ENCODE assay signal across 18 cellular contexts in genomic region chr4:108010167-108010566, GRCh38. TPM values are rescaled to one million over a fixed set of nuclear protein-coding genes. Genes with fewer than 3 reads are reported as not detected.
DNase-seq lines count a peak whose midpoint lies in the region; ATAC-seq and TF ChIP-seq lines count a peak whose summit lies in the region.
"Had no signal": no experiment of that assay in that cellular context is flagged by ENCODE, and none has a peak within 500 bp of the region (broad histone marks: within the 10 kb centered on the region; RNA-seq: fewer than 3 reads in every experiment).

No MANE protein-coding gene starts in this region.

- H3K4me3 ChIP-seq in RWPE2 (ENCODE audit: severe bottlenecking), result no peak overlapping the region
- H3K4me3 ChIP-seq in colonic mucosa, result no peak overlapping the region
- H3K4me3 ChIP-seq in effector memory CD4-positive, alpha-beta T cell (ENCODE audit: insufficient read depth, low read depth, low read length, poor library complexity, severe bottlenecking), result no peak overlapping the region
- H3K4me3 ChIP-seq: adrenal gland, coronary artery had no signal

- peaks cover 4% of the 10 kb centered on the region for H3K36me3 Mint-ChIP-seq in osteocyte (ENCODE audit: unreplicated experiment)

- no peak overlapping the region for H3K9ac ChIP-seq in colonic mucosa (ENCODE audit: low read depth in 2 of 2, low read length in 2 of 2)

- peaks cover 18% of the 10 kb centered on the region for H3K4me1 ChIP-seq in RWPE2 (ENCODE audit: insufficient read depth, poor library complexity, severe bottlenecking)
- no peaks in the 10 kb centered on the region for H3K4me1 ChIP-seq in colonic mucosa
- H3K4me1 ChIP-seq in effector memory CD4-positive, alpha-beta T cell (ENCODE audit: control insufficient read depth, insufficient read depth, low read length, poor library complexity, severe bottlenecking), result no peaks in the 10 kb centered on the region

- H3K36me3 ChIP-seq in RWPE2 (ENCODE audit: low read depth) (peaks cover 29% of the 10 kb centered on the region), colonic mucosa (no peaks in the 10 kb centered on the region)
- H3K36me3 ChIP-seq in effector memory CD4-positive, alpha-beta T cell (ENCODE audit: control insufficient read depth, insufficient read depth, low read length), result no peaks in the 10 kb centered on the region

- H3K27me3 ChIP-seq in RWPE2 (ENCODE audit: insufficient read depth, poor library complexity, severe bottlenecking) (no peaks in the 10 kb centered on the region), colonic mucosa (no peaks in the 10 kb centered on the region)
- H3K27me3 ChIP-seq in effector memory CD4-positive, alpha-beta T cell (replicated peaks; ENCODE audit: control insufficient read depth, insufficient read depth, low read length, poor library complexity, severe bottlenecking), result no peaks in the 10 kb centered on the region
- H3K27me3 ChIP-seq: adrenal gland had no signal

- no peaks in the 10 kb centered on the region for H3K27me3 Mint-ChIP-seq in osteocyte (ENCODE audit: unreplicated experiment)

- no peaks in the 10 kb centered on the region for H3K9me3 Mint-ChIP-seq in osteocyte (ENCODE audit: unreplicated experiment)
- H3K9me3 Mint-ChIP-seq: activated T-helper 2 cell treated with anti-CD3 and anti-CD28 coated beads, Interferon-gamma antibody, Interleukin-2, Interleukin-4, amounts not matched to agents 10 μg/mL and 5 μg/mL and 100 μg/mL, durations not matched to agents 14 hours and 24 hours and 36 hours; natural killer cell had no signal

- no peaks in the 10 kb centered on the region for H3K9me3 ChIP-seq in RWPE2 (ENCODE audit: severe bottlenecking)
- no peaks in the 10 kb centered on the region for H3K9me3 ChIP-seq in colonic mucosa
- no peaks in the 10 kb centered on the region for H3K9me3 ChIP-seq in effector memory CD4-positive, alpha-beta T cell (ENCODE audit: control insufficient read depth, low read length)
- H3K9me3 ChIP-seq: adrenal gland had no signal

- peak; percentile 11 for DNase-seq in CD1c-positive myeloid dendritic cell (ENCODE audit: extremely low spot score)
- DNase-seq in RWPE2 (ENCODE audit: low spot score), result no peak
- peak; percentile 32 for DNase-seq in fibroblast of gingiva (ENCODE audit: low read depth)
- DNase-seq in osteocyte (ENCODE audit: extremely low spot score, unreplicated experiment), result no peak
- no peak for DNase-seq in activated CD4-positive, CD25-positive, alpha-beta regulatory T cell (lab: John Stamatoyannopoulos, UW)
- DNase-seq in SKM-1 (lab: John Stamatoyannopoulos, UW; ENCODE audit: unreplicated experiment), result no peak
- DNase-seq in colonic mucosa, result no peak
- DNase-seq in effector memory CD4-positive, alpha-beta T cell, result no peak
- DNase-seq: activated CD8-positive, alpha-beta T cell treated with anti-CD3 and anti-CD28 coated beads, Interleukin-2, amount 10 ng/mL, durations not matched to agents 7 days and 5 days; adrenal gland; C1 segment of cervical spinal cord; erythroblast; natural killer cell; NCI-H187; NCI-H524; stimulated activated CD4-positive, alpha-beta T cell treated with anti-CD3 and anti-CD28 coated beads, Interleukin-1b, Interleukin-23, amount 100 ng/mL, for 48 hours had no signal

- H3K27ac ChIP-seq in RWPE2 (ENCODE audit: poor library complexity, severe bottlenecking) (no peak overlapping the region), colonic mucosa (no peak overlapping the region)
- H3K27ac ChIP-seq in effector memory CD4-positive, alpha-beta T cell (ENCODE audit: insufficient read depth, low read length, poor library complexity, severe bottlenecking), result no peak overlapping the region
- H3K27ac ChIP-seq: adrenal gland, coronary artery had no signal

- TF ChIP-seq CTCF in RWPE2 (IDR thresholded peaks at IDR 0.05; ENCODE audit: poor library complexity, severe bottlenecking) (no peak), osteocyte (IDR thresholded peaks at IDR 0.05) (no peak), colonic mucosa (IDR thresholded peaks at IDR 0.05) (no peak)

- ATAC-seq in RWPE2 (ENCODE audit: low read depth), result peak; percentile 69; the same call in 2 of the 3 replicates
- ATAC-seq: activated CD8-positive, alpha-beta T cell treated with anti-CD3 and anti-CD28 coated beads, Interleukin-2, amount 10 ng/mL, durations not matched to agents 7 days and 5 days; natural killer cell had no signal

- peaks cover 11% of the 10 kb centered on the region for H3K4me1 Mint-ChIP-seq in osteocyte (ENCODE audit: unreplicated experiment)

- intact Hi-C loops in colonic mucosa (cut with DNase I), result no loop called here

- H3K4me3 Mint-ChIP-seq in osteocyte (ENCODE audit: unreplicated experiment), result no peak overlapping the region
- H3K4me3 Mint-ChIP-seq: activated CD8-positive, alpha-beta T cell treated with anti-CD3 and anti-CD28 coated beads, Interleukin-2, amount 10 ng/mL, durations not matched to agents 7 days and 5 days; natural killer cell had no signal

- peak overlapping the region; percentile 37 for H3K27ac Mint-ChIP-seq in osteocyte (ENCODE audit: unreplicated experiment)
- H3K27ac Mint-ChIP-seq: activated CD8-positive, alpha-beta T cell treated with anti-CD3 and anti-CD28 coated beads, Interleukin-2, amount 10 ng/mL, durations not matched to agents 7 days and 5 days; activated T-helper 2 cell treated with anti-CD3 and anti-CD28 coated beads, Interferon-gamma antibody, Interleukin-2, Interleukin-4, amounts not matched to agents 10 μg/mL and 5 μg/mL and 100 μg/mL, durations not matched to agents 14 hours and 24 hours and 36 hours; natural killer cell had no signal

RNA-seq across cellular contexts. Expression of gene HADH, which starts 20.5 kb away (rescaled TPM):
- total RNA-seq in osteocyte (29.8 and 31.6 TPM in 2 replicates), colonic mucosa (100 to 1,000 TPM; 121 to 213 TPM)

Comparison
In these comparisons a context has a peak if more than half of its experiments do, and no peak if none do; other contexts are left out.
1. DNase-seq: peak in CD1c-positive myeloid dendritic cell (single experiment) and fibroblast of gingiva (single experiment); none in RWPE2 (single experiment), osteocyte (single experiment), activated CD4-positive, CD25-positive, alpha-beta regulatory T cell (0 of 4), SKM-1 (single experiment), colonic mucosa (single experiment) and effector memory CD4-positive, alpha-beta T cell (0 of 3).